In genomic region chr16:1426734-1427451, GRCh38 we compare ENCODE assay signal across 10 cellular contexts. TPM values are rescaled to one million over a fixed set of nuclear protein-coding genes. Genes with fewer than 3 reads are reported as not detected.
DNase-seq lines count a peak whose midpoint lies in the region; ATAC-seq and TF ChIP-seq lines count a peak whose summit lies in the region.
"Had no signal": no experiment of that assay in that cellular context is flagged by ENCODE, and none has a peak within 500 bp of the region (broad histone marks: within the 10 kb centered on the region; RNA-seq: fewer than 3 reads in every experiment).

No MANE protein-coding gene starts in this region.

- CTCF ChIA-PET in activated CD4-positive, alpha-beta T cell treated with anti-CD3 and anti-CD28 coated beads, Interleukin-2, amount 10 ng/mL, durations not matched to agents 7 days and 5 days (lab: Charles Lee) = interaction anchor here (1.9 to 2.7 kb wide), 2 partner anchors 11 to 279 kb away, joined by 5 to 10 read pairs; partner anchors contain the start of gene MAPK8IP3

- ATAC-seq in RWPE2 (ENCODE audit: low read depth) (no peak), GM21723 (IDR thresholded peaks at IDR 0.05; ENCODE audit: unreplicated experiment) (no peak)
- no peak for ATAC-seq in stimulated activated memory B cell treated with anti-CD40 and anti-IgM and Interleukin-4, amounts not matched to agents 10 μg/mL and 1 μg/mL and 100 μg/mL, for 72 hours
- ATAC-seq: stimulated activated effector memory CD8-positive, alpha-beta T cell treated with anti-CD3 and anti-CD28 coated beads, Interleukin-12 subunit alpha, Interleukin-12 subunit beta, amount 100 ng/mL, for 72 hours had no signal

- no peak for TF ChIP-seq CTCF in RWPE2 (IDR thresholded peaks at IDR 0.05; ENCODE audit: poor library complexity, severe bottlenecking)

- H3K4me3 Mint-ChIP-seq in activated CD4-positive, alpha-beta T cell treated with anti-CD3 and anti-CD28 coated beads, Interleukin-2, amount 10 ng/mL, durations not matched to agents 7 days and 5 days = no peak overlapping the region
- no peak overlapping the region for H3K4me3 Mint-ChIP-seq in stimulated activated memory B cell treated with anti-CD40 and anti-IgM and Interleukin-4, amounts not matched to agents 10 μg/mL and 1 μg/mL and 100 μg/mL, for 72 hours
- H3K4me3 Mint-ChIP-seq: stimulated activated effector memory CD8-positive, alpha-beta T cell treated with anti-CD3 and anti-CD28 coated beads, Interleukin-12 subunit alpha, Interleukin-12 subunit beta, amount 100 ng/mL, for 72 hours had no signal

- no peaks in the 10 kb centered on the region for H3K36me3 ChIP-seq in RWPE2 (ENCODE audit: low read depth)
- H3K36me3 ChIP-seq: prostate gland had no signal

- H3K27me3 Mint-ChIP-seq in activated CD4-positive, alpha-beta T cell treated with anti-CD3 and anti-CD28 coated beads, Interleukin-2, amount 10 ng/mL, durations not matched to agents 7 days and 5 days = no peaks in the 10 kb centered on the region
- H3K27me3 Mint-ChIP-seq in stimulated activated memory B cell treated with anti-CD40 and anti-IgM and Interleukin-4, amounts not matched to agents 10 μg/mL and 1 μg/mL and 100 μg/mL, for 72 hours = peaks cover 11% of the 10 kb centered on the region

- H3K4me1 ChIP-seq in RWPE2 (ENCODE audit: insufficient read depth, poor library complexity, severe bottlenecking) = no peaks in the 10 kb centered on the region

- H3K4me3 ChIP-seq in RWPE2 (ENCODE audit: severe bottlenecking) = no peak overlapping the region
- H3K4me3 ChIP-seq: prostate gland had no signal

- peaks cover 3% of the 10 kb centered on the region for H3K9me3 ChIP-seq in RWPE2 (ENCODE audit: severe bottlenecking)
- H3K9me3 ChIP-seq: prostate gland had no signal

- H3K4me1 Mint-ChIP-seq in activated CD4-positive, alpha-beta T cell treated with anti-CD3 and anti-CD28 coated beads, Interleukin-2, amount 10 ng/mL, durations not matched to agents 7 days and 5 days = peaks cover 5% of the 10 kb centered on the region
- H3K4me1 Mint-ChIP-seq in stimulated activated memory B cell treated with anti-CD40 and anti-IgM and Interleukin-4, amounts not matched to agents 10 μg/mL and 1 μg/mL and 100 μg/mL, for 72 hours = peaks cover 15% of the 10 kb centered on the region

- H3K9me3 Mint-ChIP-seq in activated CD4-positive, alpha-beta T cell treated with anti-CD3 and anti-CD28 coated beads, Interleukin-2, amount 10 ng/mL, durations not matched to agents 7 days and 5 days = peaks cover 4% of the 10 kb centered on the region
- no peaks in the 10 kb centered on the region for H3K9me3 Mint-ChIP-seq in stimulated activated memory B cell treated with anti-CD40 and anti-IgM and Interleukin-4, amounts not matched to agents 10 μg/mL and 1 μg/mL and 100 μg/mL, for 72 hours
- H3K9me3 Mint-ChIP-seq: stimulated activated effector memory CD8-positive, alpha-beta T cell treated with anti-CD3 and anti-CD28 coated beads, Interleukin-12 subunit alpha, Interleukin-12 subunit beta, amount 100 ng/mL, for 72 hours had no signal

- DNase-seq in activated CD4-positive, alpha-beta T cell treated with anti-CD3 and anti-CD28 coated beads, Interleukin-2, amount 10 ng/mL, durations not matched to agents 7 days and 5 days = no peak
- DNase-seq in activated CD4-positive, alpha-beta T cell treated with anti-CD3 and anti-CD28 coated beads, Interleukin-2, amount 50 U/mL, for 1 hour = no peak
- peak; percentile 55 for DNase-seq in RWPE2 (ENCODE audit: low spot score)
- DNase-seq in NCI-H774 (lab: John Stamatoyannopoulos, UW) = no peak
- DNase-seq: activated T-cell treated with anti-CD3 and anti-CD28 coated beads for 4 hours had no signal

- no peaks in the 10 kb centered on the region for H3K27me3 ChIP-seq in RWPE2 (ENCODE audit: insufficient read depth, poor library complexity, severe bottlenecking)

- POLR2A ChIA-PET in activated CD4-positive, alpha-beta T cell treated with anti-CD3 and anti-CD28 coated beads, Interleukin-2, amount 10 ng/mL, durations not matched to agents 7 days and 5 days (lab: Charles Lee) = no interaction called here

- peak overlapping the region; percentile 50 for H3K27ac Mint-ChIP-seq in activated CD4-positive, alpha-beta T cell treated with anti-CD3 and anti-CD28 coated beads, Interleukin-2, amount 10 ng/mL, durations not matched to agents 7 days and 5 days
- H3K27ac Mint-ChIP-seq in stimulated activated memory B cell treated with anti-CD40 and anti-IgM and Interleukin-4, amounts not matched to agents 10 μg/mL and 1 μg/mL and 100 μg/mL, for 72 hours = peak overlapping the region; percentile 72
- H3K27ac Mint-ChIP-seq: stimulated activated effector memory CD8-positive, alpha-beta T cell treated with anti-CD3 and anti-CD28 coated beads, Interleukin-12 subunit alpha, Interleukin-12 subunit beta, amount 100 ng/mL, for 72 hours had no signal

- peaks cover 5% of the 10 kb centered on the region for H3K36me3 Mint-ChIP-seq in activated CD4-positive, alpha-beta T cell treated with anti-CD3 and anti-CD28 coated beads, Interleukin-2, amount 10 ng/mL, durations not matched to agents 7 days and 5 days (ENCODE audit: low read depth)
- H3K36me3 Mint-ChIP-seq in stimulated activated memory B cell treated with anti-CD40 and anti-IgM and Interleukin-4, amounts not matched to agents 10 μg/mL and 1 μg/mL and 100 μg/mL, for 72 hours = no peaks in the 10 kb centered on the region
- H3K36me3 Mint-ChIP-seq: stimulated activated effector memory CD8-positive, alpha-beta T cell treated with anti-CD3 and anti-CD28 coated beads, Interleukin-12 subunit alpha, Interleukin-12 subunit beta, amount 100 ng/mL, for 72 hours had no signal

- H3K27ac ChIP-seq in RWPE2 (ENCODE audit: poor library complexity, severe bottlenecking) = no peak overlapping the region
- H3K27ac ChIP-seq: prostate gland had no signal

RNA-seq across cellular contexts. Expression of gene PERCC1, which starts 4.0 kb away (rescaled TPM):
- not detected for total RNA-seq in activated CD4-positive, alpha-beta T cell treated with anti-CD3 and anti-CD28 coated beads, Interleukin-2, amount 10 ng/mL, durations not matched to agents 7 days and 5 days
- total RNA-seq: dermis microvascular lymphatic vessel endothelial cell had no signal

RNA-seq across cellular contexts. Expression of gene UQCC4, which starts 6.3 kb away (rescaled TPM):
- 10 to 100 TPM; 11.2 to 13.4 TPM for total RNA-seq in activated CD4-positive, alpha-beta T cell treated with anti-CD3 and anti-CD28 coated beads, Interleukin-2, amount 10 ng/mL, durations not matched to agents 7 days and 5 days

RNA-seq across cellular contexts. Expression of gene UNKL, which starts 12.4 kb away (rescaled TPM):
- total RNA-seq in activated CD4-positive, alpha-beta T cell treated with anti-CD3 and anti-CD28 coated beads, Interleukin-2, amount 10 ng/mL, durations not matched to agents 7 days and 5 days = 10 to 100 TPM; 31.8 to 37.9 TPM

RNA-seq across cellular contexts. Expression of gene CCDC154, which starts 17.5 kb away (rescaled TPM):
- total RNA-seq in activated CD4-positive, alpha-beta T cell treated with anti-CD3 and anti-CD28 coated beads, Interleukin-2, amount 10 ng/mL, durations not matched to agents 7 days and 5 days = 1 to 10 TPM; 1.9 to 2.7 TPM

RNA-seq across cellular contexts. Expression of gene CLCN7, which starts 47.9 kb away (rescaled TPM):
- total RNA-seq in activated CD4-positive, alpha-beta T cell treated with anti-CD3 and anti-CD28 coated beads, Interleukin-2, amount 10 ng/mL, durations not matched to agents 7 days and 5 days = 10 to 100 TPM; 58.3 to 64.0 TPM
